Comparison of ENCODE assay signal across 8 cellular contexts in the genomic region with DNA sequence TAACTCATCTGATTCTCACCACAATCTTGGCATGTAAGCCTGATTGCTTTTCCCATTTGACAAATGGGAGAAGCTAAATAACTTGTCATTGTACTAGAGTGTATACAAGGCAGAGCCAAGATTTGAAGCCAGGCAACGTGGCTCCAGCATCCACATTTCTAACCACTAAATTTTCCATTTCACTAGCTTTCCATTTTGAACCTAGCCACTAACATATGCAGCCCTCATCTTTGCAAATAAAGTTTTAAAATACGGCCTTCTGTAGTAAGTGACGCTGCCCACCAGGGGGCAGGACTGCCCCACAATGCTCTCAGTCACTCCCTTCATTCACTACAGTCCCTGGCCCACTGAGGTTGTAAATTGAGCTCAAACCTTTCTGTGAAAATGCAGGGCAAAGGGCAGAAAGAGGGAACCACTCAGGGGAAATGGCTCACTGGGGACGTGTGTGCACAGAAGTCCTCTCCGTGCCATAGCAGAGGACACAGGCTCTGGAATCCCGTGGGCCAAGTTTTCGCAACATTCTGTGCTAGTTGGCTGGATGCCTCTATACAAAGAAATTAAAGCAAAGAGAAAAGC.
DNase-seq lines count a peak whose midpoint lies in the region; ATAC-seq and TF ChIP-seq lines count a peak whose summit lies in the region.

No MANE protein-coding gene starts in this region.

- H3K9me3 ChIP-seq in T-helper 17 cell (ENCODE audit: control insufficient read depth, low read length, poor library complexity, severe bottlenecking) = no peaks in the 10 kb centered on the region
- H3K9me3 ChIP-seq in endodermal cell (ENCODE audit: control insufficient read depth, low read length) = no peaks in the 10 kb centered on the region
- peaks cover 10% of the 10 kb centered on the region for H3K9me3 ChIP-seq in mesenchymal stem cell (ENCODE audit: control insufficient read depth, low read length)
- H3K9me3 ChIP-seq in thoracic aorta = no peaks in the 10 kb centered on the region

- H3K4me1 ChIP-seq in endodermal cell (ENCODE audit: control insufficient read depth, insufficient read depth, low read length) (no peaks in the 10 kb centered on the region), mesenchymal stem cell (ENCODE audit: control insufficient read depth, insufficient read depth, low read depth, low read length) (peaks cover 12% of the 10 kb centered on the region), thoracic aorta (ENCODE audit: control insufficient read depth in 1 of 2, low read depth in 2 of 2) (peaks cover 0 to 6% of the 10 kb centered on the region in 2 donors)

- no peaks in the 10 kb centered on the region for H3K36me3 ChIP-seq in endodermal cell (ENCODE audit: control insufficient read depth, insufficient read depth, low read length)
- H3K36me3 ChIP-seq in mesenchymal stem cell (ENCODE audit: control insufficient read depth in 1 of 2, insufficient read depth in 2 of 2, low read depth in 1 of 2, low read length in 2 of 2) = no peaks in the 10 kb centered on the region
- H3K36me3 ChIP-seq in thoracic aorta = no peaks in the 10 kb centered on the region

- H3K36me3 Mint-ChIP-seq in T-helper 17 cell (ENCODE audit: low read depth) = no peaks in the 10 kb centered on the region
- H3K36me3 Mint-ChIP-seq in endodermal cell (ENCODE audit: low read depth) = no peaks in the 10 kb centered on the region

- no peak overlapping the region for H3K4me3 ChIP-seq in endodermal cell (ENCODE audit: low read length)
- H3K4me3 ChIP-seq in mesenchymal stem cell (ENCODE audit: insufficient read depth in 1 of 2, low read depth in 1 of 2, low read length in 2 of 2) = no peak overlapping the region
- no peak overlapping the region for H3K4me3 ChIP-seq in thoracic aorta

- no peaks in the 10 kb centered on the region for H3K9me3 Mint-ChIP-seq in endodermal cell

- H2AK5ac ChIP-seq in mesenchymal stem cell (ENCODE audit: low read length, severe bottlenecking) = no peak overlapping the region

- H3K27me3 ChIP-seq in endodermal cell (ENCODE audit: control insufficient read depth, insufficient read depth, low read length, poor library complexity, severe bottlenecking) = no peaks in the 10 kb centered on the region
- H3K27me3 ChIP-seq in mesenchymal stem cell (ENCODE audit: control insufficient read depth in 1 of 2, insufficient read depth in 1 of 2, low read length in 2 of 2) = no peaks in the 10 kb centered on the region
- no peaks in the 10 kb centered on the region for H3K27me3 ChIP-seq in thoracic aorta (replicated peaks; ENCODE audit: insufficient read depth)

- 27 to 33% methylated on average over 3 to 7 of the region's 7 CpGs for WGBS in endodermal cell (ENCODE audit: insufficient coverage in 1 of 2, insufficient read length in 1 of 2), 2 experiments
- WGBS in mesenchymal stem cell = 15% methylated on average over 7 of the region's 7 CpGs

- no peaks in the 10 kb centered on the region for H3K79me1 ChIP-seq in mesenchymal stem cell (replicated peaks; ENCODE audit: low read length, poor library complexity, severe bottlenecking)

- H3K4me1 Mint-ChIP-seq in T-helper 17 cell = no peaks in the 10 kb centered on the region
- peaks cover 6% of the 10 kb centered on the region for H3K4me1 Mint-ChIP-seq in endodermal cell

- H2BK15ac ChIP-seq in mesenchymal stem cell (ENCODE audit: low read depth, poor library complexity, severe bottlenecking) = no peak overlapping the region

- TF ChIP-seq CTCF in endodermal cell (conservative IDR thresholded peaks at IDR 0.05) = peak; percentile 96
- TF ChIP-seq CTCF in thoracic aorta (IDR thresholded peaks at IDR 0.05) = peak; percentile 93

- H4K8ac ChIP-seq in mesenchymal stem cell (ENCODE audit: low read length) = no peak overlapping the region

- no peak overlapping the region for H2BK120ac ChIP-seq in mesenchymal stem cell (ENCODE audit: low read depth, low read length)

- DNase-seq in activated effector memory CD4-positive, alpha-beta T cell treated with anti-CD3 and anti-CD28 coated beads, Interleukin-2, amount 50 U/mL, for 16 hours = peak; percentile 63
- no peak for DNase-seq in activated effector memory CD4-positive, alpha-beta T cell treated with Interleukin-2 at 50 U/mL for 16 hours
- DNase-seq in HCEC 1CT = peak; percentile 60
- DNase-seq in M059J (ENCODE audit: low read depth) = peak; percentile 83
- no peak for DNase-seq in T-helper 17 cell
- peak; percentile 88 for DNase-seq in endodermal cell
- peak; percentile 83 for DNase-seq in mesenchymal stem cell
- no peak for DNase-seq in thoracic aorta (ENCODE audit: low spot score)

- H2AFZ ChIP-seq in mesenchymal stem cell (ENCODE audit: low read depth, low read length) = no peak overlapping the region

- H3K27ac Mint-ChIP-seq in T-helper 17 cell (no peak overlapping the region), endodermal cell (no peak overlapping the region)

- H4K91ac ChIP-seq in mesenchymal stem cell (ENCODE audit: low read length) = no peak overlapping the region

- ATAC-seq in T-helper 17 cell (peak; percentile 32), thoracic aorta (ENCODE audit: insufficient number of reproducible peaks, low FRiP score, low read depth) (peak; percentile 63)

- H2BK12ac ChIP-seq in mesenchymal stem cell (ENCODE audit: low read length in 2 of 2) = no peak overlapping the region

- H3K27me3 Mint-ChIP-seq in T-helper 17 cell (no peaks in the 10 kb centered on the region), endodermal cell (ENCODE audit: insufficient read depth) (no peaks in the 10 kb centered on the region)

- H3K18ac ChIP-seq in mesenchymal stem cell (ENCODE audit: low read depth in 1 of 2, low read length in 2 of 2) = no peak overlapping the region

- H3K4ac ChIP-seq in mesenchymal stem cell (ENCODE audit: low read depth in 1 of 2, low read length in 2 of 2) = no peak overlapping the region

- no peak overlapping the region for H3K27ac ChIP-seq in endodermal cell (ENCODE audit: low read depth, low read length)
- peak overlapping the region; percentile 88 for H3K27ac ChIP-seq in mesenchymal stem cell (ENCODE audit: low read length, poor library complexity, severe bottlenecking)
- no peak overlapping the region for H3K27ac ChIP-seq in thoracic aorta

- H3K23ac ChIP-seq in mesenchymal stem cell (ENCODE audit: low read length in 2 of 2) = no peak overlapping the region

- no peak overlapping the region for H3K14ac ChIP-seq in mesenchymal stem cell (ENCODE audit: low read length in 2 of 2)

- no peak overlapping the region for H3K4me3 Mint-ChIP-seq in T-helper 17 cell
- no peak overlapping the region for H3K4me3 Mint-ChIP-seq in endodermal cell

- H3K9ac ChIP-seq in endodermal cell (ENCODE audit: extremely low read depth, low read length, poor library complexity, severe bottlenecking) (no peak overlapping the region), mesenchymal stem cell (ENCODE audit: low read length) (no peak overlapping the region)

- no peak overlapping the region for H2BK5ac ChIP-seq in mesenchymal stem cell (ENCODE audit: low read depth, low read length, poor library complexity, severe bottlenecking)

- peak overlapping the region; percentile 13 for H3K4me2 ChIP-seq in mesenchymal stem cell (ENCODE audit: low read length, poor library complexity, severe bottlenecking)

Comparison
In these comparisons a context has a peak if more than half of its experiments do, and no peak if none do; other contexts are left out.
1. DNase-seq: peak in activated effector memory CD4-positive, alpha-beta T cell treated with anti-CD3 and anti-CD28 coated beads, Interleukin-2, amount 50 U/mL, for 16 hours (single experiment), HCEC 1CT (single experiment), M059J (single experiment), endodermal cell (single experiment) and mesenchymal stem cell (single experiment); none in activated effector memory CD4-positive, alpha-beta T cell treated with Interleukin-2 at 50 U/mL for 16 hours (single experiment), T-helper 17 cell (0 of 3) and thoracic aorta (single experiment).